Comparison of ENCODE assay signal across 14 cellular contexts in genomic region chr15:78460737-78461136, GRCh38. TPM values are rescaled to one million over a fixed set of nuclear protein-coding genes. Genes with fewer than 3 reads are reported as not detected.
A peak's percentile ranks its signal among the peaks of the same experiment; 100 is the strongest.
DNase-seq lines count a peak whose midpoint lies in the region; ATAC-seq, FAIRE-seq and TF ChIP-seq lines count a peak whose summit lies in the region.
"Had no signal": no experiment of that assay in that cellular context is flagged by ENCODE, and none has a peak within 500 bp of the region (broad histone marks: within the 10 kb centered on the region; RNA-seq: fewer than 3 reads in every experiment).

No MANE protein-coding gene starts in this region.

- no peaks in the 10 kb centered on the region for H3K9me3 Mint-ChIP-seq in CD8-positive, alpha-beta T cell
- H3K9me3 Mint-ChIP-seq: T-helper 1 cell treated with Interleukin-12 subunit alpha and Interleukin-12 subunit beta and Interleukin-4 antibody, amounts not matched to agents 30 μg/mL and 1 μg/mL, for 36 hours had no signal

- no peak for TF ChIP-seq EP300 in HepG2 (IDR thresholded peaks at IDR 0.05; ENCODE audit: low read depth in 2 of 2, low read length in 2 of 2)
- TF ChIP-seq EP300 in HepG2 (CRISPR knock-in tag; IDR thresholded peaks at IDR 0.05; ENCODE audit: borderline replicate concordance), result no peak

- H3K27me3 Mint-ChIP-seq in CD8-positive, alpha-beta T cell (ENCODE audit: low read depth), result no peaks in the 10 kb centered on the region

- ATAC-seq in CD8-positive, alpha-beta T cell, result no peak
- ATAC-seq in HepG2 (no peak), HG03571 (IDR thresholded peaks at IDR 0.05; ENCODE audit: unreplicated experiment) (no peak)
- ATAC-seq: pancreas had no signal

- no peak for FAIRE-seq in HepG2 (lab: Jason Lieb, UNC)
- FAIRE-seq: pancreas had no signal

- H3K4me2 ChIP-seq in HepG2 (ENCODE audit: low read depth, low read length), result no peak overlapping the region

- no peak overlapping the region for H3K9ac ChIP-seq in HUES6 (ENCODE audit: low read length)
- peak overlapping the region; percentile 50 for H3K9ac ChIP-seq in adipocyte (ENCODE audit: low read length)
- no peak overlapping the region for H3K9ac ChIP-seq in HepG2 (ENCODE audit: insufficient read depth, low read depth, low read length)

- no peak for TF ChIP-seq RAD21 in HepG2 (CRISPR knock-in tag; IDR thresholded peaks at IDR 0.05)

- no peak overlapping the region for H3K27ac ChIP-seq in CD8-positive, alpha-beta T cell (ENCODE audit: low read depth, low read length)
- H3K27ac ChIP-seq in HUES6 (ENCODE audit: low read depth, low read length) (0 out of 2 replicates have a peak overlapping the region, but pooled peaks have one; percentile 41), neutrophil (peak overlapping the region; percentile 77), HepG2 (ENCODE audit: extremely low read length, insufficient read depth, low read length) (no peak overlapping the region)
- H3K27ac ChIP-seq: C4-2B, pancreas had no signal

- peaks cover 26% of the 10 kb centered on the region for H3K4me1 ChIP-seq in CD8-positive, alpha-beta T cell (ENCODE audit: insufficient read depth, low read length)
- H3K4me1 ChIP-seq in HUES6 (ENCODE audit: control insufficient read depth, insufficient read depth, low read length) (peaks cover 24% of the 10 kb centered on the region), adipocyte (ENCODE audit: control insufficient read depth, insufficient read depth, low read length) (peaks cover 68% of the 10 kb centered on the region), neutrophil (ENCODE audit: control insufficient read depth in 1 of 2, insufficient read depth in 1 of 2, low read depth in 1 of 2, low read length in 1 of 2) (peaks cover 13 to 24% of the 10 kb centered on the region in 2 experiments), HepG2 (ENCODE audit: insufficient read depth, low read length) (peaks cover 33% of the 10 kb centered on the region)

- WGBS in HepG2 (ENCODE audit: low lambda C conversion rate), result 95% methylated on average over 4 of the region's 4 CpGs

- no peak for TF ChIP-seq CTCF in CD8-positive, alpha-beta T cell (IDR thresholded peaks at IDR 0.05)
- TF ChIP-seq CTCF in neutrophil (IDR thresholded peaks at IDR 0.05) (no peak), HepG2 (CRISPR knock-in tag; IDR thresholded peaks at IDR 0.05) (no peak)

- intact Hi-C loops in CD8-positive, alpha-beta T cell (cut with DNase I, micrococcal nuclease), result loop anchor here in 1 of 2 experiments (2.0 kb wide), 1 partner anchor 22 kb away; the partner anchor contains the start of gene IREB2
- intact Hi-C loops in HepG2 (cut with micrococcal nuclease; ENCODE audit: unreplicated experiment), result no loop called here

- H3K36me3 ChIP-seq in CD8-positive, alpha-beta T cell (ENCODE audit: insufficient read depth, low read length), result peaks cover 19% of the 10 kb centered on the region
- H3K36me3 ChIP-seq in HUES6 (ENCODE audit: control insufficient read depth, insufficient read depth, low read length) (peaks cover 38% of the 10 kb centered on the region), adipocyte (ENCODE audit: control insufficient read depth, insufficient read depth, low read length, severe bottlenecking) (peaks cover 29% of the 10 kb centered on the region), neutrophil (peaks cover 28% of the 10 kb centered on the region), HepG2 (replicated peaks in 1 of 2; ENCODE audit: control insufficient read depth in 1 of 2, insufficient read depth in 2 of 2, low read length in 2 of 2) (peaks cover 11 to 44% of the 10 kb centered on the region in 2 experiments)

- no TSS peak for BruUV-seq in HepG2 (replicated peaks; lab: Mats Ljungman, UMichigan)

- H3K4me1 Mint-ChIP-seq in CD8-positive, alpha-beta T cell (ENCODE audit: low read depth), result peaks cover 59% of the 10 kb centered on the region

- no peaks in the 10 kb centered on the region for H3K9me3 ChIP-seq in CD8-positive, alpha-beta T cell (ENCODE audit: low read length)
- H3K9me3 ChIP-seq in HUES6 (ENCODE audit: control insufficient read depth, insufficient read depth, low read depth, low read length) (no peaks in the 10 kb centered on the region), adipocyte (ENCODE audit: control insufficient read depth, low read length) (no peaks in the 10 kb centered on the region), neutrophil (no peaks in the 10 kb centered on the region), HepG2 (ENCODE audit: low read length) (no peaks in the 10 kb centered on the region)
- H3K9me3 ChIP-seq: pancreas had no signal

- H3K36me3 Mint-ChIP-seq in CD8-positive, alpha-beta T cell, result peaks cover 44% of the 10 kb centered on the region

- H3K4me3 Mint-ChIP-seq in CD8-positive, alpha-beta T cell, result no peak overlapping the region
- H3K4me3 Mint-ChIP-seq: T-helper 1 cell treated with Interleukin-12 subunit alpha and Interleukin-12 subunit beta and Interleukin-4 antibody, amounts not matched to agents 30 μg/mL and 1 μg/mL, for 36 hours had no signal

- H3K79me2 ChIP-seq in HepG2 (ENCODE audit: insufficient read depth, low read length), result peaks cover 71% of the 10 kb centered on the region

- no peaks in the 10 kb centered on the region for H3K27me3 ChIP-seq in CD8-positive, alpha-beta T cell (ENCODE audit: insufficient read depth, low read length)
- H3K27me3 ChIP-seq in HUES6 (ENCODE audit: control insufficient read depth, insufficient read depth, low read length) (no peaks in the 10 kb centered on the region), adipocyte (replicated peaks; ENCODE audit: control insufficient read depth, insufficient read depth, low read length) (no peaks in the 10 kb centered on the region), neutrophil (no peaks in the 10 kb centered on the region), HepG2 (ENCODE audit: control insufficient read depth in 1 of 2, insufficient read depth in 2 of 2, low read length in 2 of 2) (no peaks in the 10 kb centered on the region)
- H3K27me3 ChIP-seq: pancreas had no signal

- H3K27ac Mint-ChIP-seq in CD8-positive, alpha-beta T cell, result peak overlapping the region; percentile 58
- H3K27ac Mint-ChIP-seq: T-helper 1 cell treated with Interleukin-12 subunit alpha and Interleukin-12 subunit beta and Interleukin-4 antibody, amounts not matched to agents 30 μg/mL and 1 μg/mL, for 36 hours had no signal

- POLR2A ChIA-PET in CD8-positive, alpha-beta T cell (lab: Charles Lee), result interaction anchor here (0.6 to 2.2 kb wide), 6 partner anchors 9 to 196 kb away, joined by 3 to 9 read pairs (median 3); partner anchors contain the start of gene IREB2
- POLR2A ChIA-PET in HepG2 (lab: Yijun Ruan, JAX), result interaction anchor here (1.5 to 2.5 kb wide), 2 partner anchors 23 to 46 kb away, joined by 3 to 8 read pairs; partner anchors contain the start of genes HYKK and IREB2

- H2AFZ ChIP-seq in HepG2 (ENCODE audit: low read length), result no peak overlapping the region

- CTCF ChIA-PET in CD8-positive, alpha-beta T cell (lab: Charles Lee), result interaction anchor here (1.9 kb wide), 1 partner anchor 10 kb away, joined by 8 read pairs; no protein-coding TSS in a partner anchor
- CTCF ChIA-PET in HepG2 (lab: Yijun Ruan, JAX; ENCODE audit: low intra/inter-chr PET ratio, low total read pairs), result no interaction called here

- in situ Hi-C loops in HepG2 (cut with HindIII; ENCODE audit: extremely low pct_ligation_motif_present, low pct_unique_long_range_greater_than_20kb), result no loop called here

- no peak for DNase-seq in CD8-positive, alpha-beta T cell
- no peak for DNase-seq in adipocyte (ENCODE audit: low read depth)
- no peak for DNase-seq in HepG2 (ENCODE audit: low spot score)
- DNase-seq in SW480 (ENCODE audit: low spot score), result no peak
- DNase-seq: activated CD8-positive, alpha-beta memory T cell treated with anti-CD3 and anti-CD28 coated beads, Interleukin-2, amount 50 U/mL, for 4 hours; DND-41; foreskin fibroblast; NCI-H1436 treated with DMSO at 0.1 percent for 48 hours; pancreas had no signal

- H3K4me3 ChIP-seq in CD8-positive, alpha-beta T cell (ENCODE audit: low read depth, low read length), result no peak overlapping the region
- H3K4me3 ChIP-seq in HUES6 (ENCODE audit: low read depth, low read length) (no peak overlapping the region), adipocyte (ENCODE audit: low read length) (peak overlapping the region; percentile 44), neutrophil (ENCODE audit: low read depth in 1 of 2, low read length in 1 of 2) (no peak overlapping the region), HepG2 (replicated peaks in 1 of 3; ENCODE audit: insufficient read depth in 1 of 3, low read depth in 2 of 3, low read length in 3 of 3) (no peak overlapping the region)
- H3K4me3 ChIP-seq: pancreas had no signal

- peaks cover 31% of the 10 kb centered on the region for H4K20me1 ChIP-seq in HepG2 (ENCODE audit: insufficient read depth, low read length)

- no peak for TF ChIP-seq POLR2A in HepG2 (IDR thresholded peaks at IDR 0.05; ENCODE audit: insufficient read depth in 1 of 2, low read depth in 2 of 2, low read length in 2 of 2)

RNA-seq across cellular contexts. Expression of gene IREB2, which starts 22.7 kb away (rescaled TPM):
- total RNA-seq in CD8-positive, alpha-beta T cell, result 10 to 100 TPM; 67.4 to 76.7 TPM
- total RNA-seq in HepG2 (2016; rRNA removed; fragmentation: Illumina TruSeq; extraction: Trizol), result 30.4 and 66.4 TPM in 2 replicates
- total RNA-seq in HepG2 (2016; cell fraction: cytosol; rRNA removed; fragmentation: Illumina TruSeq; extraction: Trizol; ENCODE audit: low read depth), result 4.8 and 10.3 TPM in 2 replicates
- total RNA-seq in HepG2 (2016; cell fraction: insoluble cytoplasmic fraction; rRNA removed; fragmentation: Illumina TruSeq; extraction: Trizol), result 28.4 and 65.6 TPM in 2 replicates
- 15.3 and 17.3 TPM in 2 replicates for total RNA-seq in HepG2 (2016; cell fraction: membrane; rRNA removed; fragmentation: Illumina TruSeq; extraction: Trizol)
- total RNA-seq in HepG2 (2016; cell fraction: nucleus; rRNA removed; fragmentation: Illumina TruSeq; extraction: Trizol), result 42.4 and 45.9 TPM in 2 replicates
- polyA plus RNA-seq in HepG2 (2011; rRNA removed), result 19.1 and 24.2 TPM in 2 replicates
- polyA plus RNA-seq in HepG2 (2011; cell fraction: cytosol; rRNA removed), result 8.7 and 13.2 TPM in 2 replicates
- 16.6 and 19.4 TPM in 2 replicates for polyA plus RNA-seq in HepG2 (2011; cell fraction: nucleus; rRNA removed)
- 28.6 and 38.1 TPM in 2 replicates for polyA plus RNA-seq in HepG2 (2012)
- 1.3 and 1.4 TPM in 2 replicates for polyA plus RNA-seq in HepG2 (2016; cell fraction: cytosol; fragmentation: Illumina TruSeq; extraction: Trizol; ENCODE audit: low read depth)
- 42.2 and 43.3 TPM in 2 replicates for polyA plus RNA-seq in HepG2 (2016; cell fraction: insoluble cytoplasmic fraction; fragmentation: Illumina TruSeq; extraction: Trizol; ENCODE audit: low read depth)
- polyA plus RNA-seq in HepG2 (2016; cell fraction: membrane; fragmentation: Illumina TruSeq; extraction: Trizol; ENCODE audit: low read depth), result 4.5 and 5.2 TPM in 2 replicates
- 37.4 and 43.1 TPM in 2 replicates for polyA plus RNA-seq in HepG2 (2016; cell fraction: nucleus; fragmentation: Illumina TruSeq; extraction: Trizol; ENCODE audit: insufficient read depth, low read depth)
- polyA minus RNA-seq in HepG2 (2011; rRNA and poly(A)+ RNA removed; ENCODE audit: low replicate concordance), result 21.8 and 39.0 TPM in 2 replicates
- 40.3 and 45.6 TPM in 2 replicates for polyA minus RNA-seq in HepG2 (2011; cell fraction: cytosol; rRNA and poly(A)+ RNA removed)
- 82.4 and 84.9 TPM in 2 replicates for polyA minus RNA-seq in HepG2 (2011; cell fraction: nucleus; rRNA and poly(A)+ RNA removed)

RNA-seq across cellular contexts. Expression of gene HYKK, which starts 46.6 kb away (rescaled TPM):
- total RNA-seq in CD8-positive, alpha-beta T cell, result 1 to 10 TPM; 1.6 to 2.3 TPM
- 5.4 and 6.5 TPM in 2 replicates for total RNA-seq in HepG2 (2016; rRNA removed; fragmentation: Illumina TruSeq; extraction: Trizol)
- total RNA-seq in HepG2 (2016; cell fraction: cytosol; rRNA removed; fragmentation: Illumina TruSeq; extraction: Trizol; ENCODE audit: low read depth), result 5.6 and 5.8 TPM in 2 replicates
- total RNA-seq in HepG2 (2016; cell fraction: insoluble cytoplasmic fraction; rRNA removed; fragmentation: Illumina TruSeq; extraction: Trizol), result 5.2 and 6.7 TPM in 2 replicates
- total RNA-seq in HepG2 (2016; cell fraction: membrane; rRNA removed; fragmentation: Illumina TruSeq; extraction: Trizol), result 4.9 and 5.6 TPM in 2 replicates
- 2.7 and 3.7 TPM in 2 replicates for total RNA-seq in HepG2 (2016; cell fraction: nucleus; rRNA removed; fragmentation: Illumina TruSeq; extraction: Trizol)
- 3.5 and 3.6 TPM in 2 replicates for polyA plus RNA-seq in HepG2 (2011; rRNA removed)
- polyA plus RNA-seq in HepG2 (2011; cell fraction: cytosol; rRNA removed), result 1.8 and 3.1 TPM in 2 replicates
- 2.0 and 3.1 TPM in 2 replicates for polyA plus RNA-seq in HepG2 (2011; cell fraction: nucleus; rRNA removed)
- 2.5 and 4.5 TPM in 2 replicates for polyA plus RNA-seq in HepG2 (2012)
- 4.8 and 5.7 TPM in 2 replicates for polyA plus RNA-seq in HepG2 (2016; cell fraction: cytosol; fragmentation: Illumina TruSeq; extraction: Trizol; ENCODE audit: low read depth)
- 6.6 and 8.7 TPM in 2 replicates for polyA plus RNA-seq in HepG2 (2016; cell fraction: insoluble cytoplasmic fraction; fragmentation: Illumina TruSeq; extraction: Trizol; ENCODE audit: low read depth)
- 4.1 and 6.7 TPM in 2 replicates for polyA plus RNA-seq in HepG2 (2016; cell fraction: membrane; fragmentation: Illumina TruSeq; extraction: Trizol; ENCODE audit: low read depth)
- 5.0 and 5.8 TPM in 2 replicates for polyA plus RNA-seq in HepG2 (2016; cell fraction: nucleus; fragmentation: Illumina TruSeq; extraction: Trizol; ENCODE audit: insufficient read depth, low read depth)
- 2.5 and 7.9 TPM in 2 replicates for polyA minus RNA-seq in HepG2 (2011; rRNA and poly(A)+ RNA removed; ENCODE audit: low replicate concordance)
- 2.1 and 2.3 TPM in 2 replicates for polyA minus RNA-seq in HepG2 (2011; cell fraction: cytosol; rRNA and poly(A)+ RNA removed)
- polyA minus RNA-seq in HepG2 (2011; cell fraction: nucleus; rRNA and poly(A)+ RNA removed), result 4.1 and 5.7 TPM in 2 replicates

Comparison
In these comparisons a context has a peak if more than half of its experiments do, and no peak if none do; other contexts are left out.
1. H3K27ac ChIP-seq: peak in HUES6 (single experiment) and neutrophil (single experiment); none in CD8-positive, alpha-beta T cell (single experiment) and HepG2 (single experiment).